9 cellular contexts compared by ENCODE assay signal in genomic region chr3:15205482-15205933, GRCh38. TPM values are rescaled to one million over a fixed set of nuclear protein-coding genes. Genes with fewer than 3 reads are reported as not detected.
DNase-seq lines count a peak whose midpoint lies in the region; ATAC-seq and TF ChIP-seq lines count a peak whose summit lies in the region.
"Had no signal": no experiment of that assay in that cellular context is flagged by ENCODE, and none has a peak within 500 bp of the region (broad histone marks: within the 10 kb centered on the region; RNA-seq: fewer than 3 reads in every experiment).

No MANE protein-coding gene starts in this region.

- H3K9me2 ChIP-seq in OCI-LY7 (ENCODE audit: insufficient read depth, low read length) = no peaks in the 10 kb centered on the region

- TF ChIP-seq CTCF in OCI-LY7 (conservative IDR thresholded peaks at IDR 0.05; ENCODE audit: low read length) (peak; percentile 59; the same call in 1 of the 2 replicates), endothelial cell (IDR thresholded peaks at IDR 0.05; ENCODE audit: unreplicated experiment) (no peak), osteoblast (IDR thresholded peaks at IDR 0.05; ENCODE audit: extremely low read depth, low read depth, low read length) (no peak)

- CTCF ChIA-PET in OCI-LY7 (lab: Charles Lee; ENCODE audit: unreplicated experiment) = interaction anchor here (0.7 to 2.6 kb wide), 4 partner anchors 9 to 915 kb away, joined by 3 to 11 read pairs (median 4); no protein-coding TSS in a partner anchor

- POLR2A ChIA-PET in OCI-LY7 (lab: Charles Lee) = interaction anchor here (0.6 to 5.7 kb wide), 17 partner anchors 9 to 592 kb away, joined by 3 to 41 read pairs (median 4); no protein-coding TSS in a partner anchor

- H4K20me1 ChIP-seq in OCI-LY7 (ENCODE audit: insufficient read depth, low read length) = no peaks in the 10 kb centered on the region
- H4K20me1 ChIP-seq in osteoblast (ENCODE audit: insufficient read depth, low read length) = peaks cover 22% of the 10 kb centered on the region

- H3K9me3 ChIP-seq in CD4-positive, CD25-positive, alpha-beta regulatory T cell (ENCODE audit: control insufficient read depth in 2 of 2, low read length in 2 of 2) = no peaks in the 10 kb centered on the region
- H3K9me3 ChIP-seq in OCI-LY7 (ENCODE audit: low read length) (no peaks in the 10 kb centered on the region), osteoblast (ENCODE audit: low read depth, low read length) (no peaks in the 10 kb centered on the region)

- DNase-seq in CD4-positive, CD25-positive, alpha-beta regulatory T cell = no peak
- DNase-seq in OCI-LY7 (ENCODE audit: low spot score) (no peak), endothelial cell (ENCODE audit: low spot score) (no peak), osteoblast (ENCODE audit: insufficient read length, low spot score, missing footprints) (no peak)
- DNase-seq in effector CD4-positive, alpha-beta T cell = no peak
- DNase-seq: NCI-H2171 had no signal

- H3K4me1 Mint-ChIP-seq in CD4-positive, CD25-positive, alpha-beta regulatory T cell = peaks cover 18 to 42% (median 25%) of the 10 kb centered on the region in 4 donors
- H3K4me1 Mint-ChIP-seq in endothelial cell (ENCODE audit: unreplicated experiment) = peaks cover 12% of the 10 kb centered on the region

- H3K36me3 ChIP-seq in CD4-positive, CD25-positive, alpha-beta regulatory T cell (ENCODE audit: control insufficient read depth, insufficient read depth, low read length) = no peaks in the 10 kb centered on the region
- H3K36me3 ChIP-seq in OCI-LY7 (ENCODE audit: insufficient read depth, low read length) (peaks cover 6% of the 10 kb centered on the region; the same call in 1 of the 2 replicates), osteoblast (ENCODE audit: insufficient read depth, low read length) (peaks cover 3% of the 10 kb centered on the region)

- no peaks in the 10 kb centered on the region for H3K36me3 Mint-ChIP-seq in CD4-positive, CD25-positive, alpha-beta regulatory T cell
- peaks cover 4% of the 10 kb centered on the region for H3K36me3 Mint-ChIP-seq in endothelial cell (ENCODE audit: low read depth, unreplicated experiment)

- H3K27ac Mint-ChIP-seq in CD4-positive, CD25-positive, alpha-beta regulatory T cell = peak overlapping the region; percentile 91 to 96 (median 93)
- H3K27ac Mint-ChIP-seq in endothelial cell (ENCODE audit: unreplicated experiment) = peak overlapping the region; percentile 80

- intact Hi-C loops in OCI-LY7 (cut with micrococcal nuclease; ENCODE audit: unreplicated experiment) = loop anchor here (5.0 to 10.0 kb wide), 2 partner anchors 652 to 1039 kb away; no protein-coding TSS in a partner anchor

- H2AFZ ChIP-seq in OCI-LY7 (ENCODE audit: low read length) = peak overlapping the region; percentile 91
- H2AFZ ChIP-seq in osteoblast (ENCODE audit: low read length) = peak overlapping the region; percentile 79

- H3K4me2 ChIP-seq in OCI-LY7 (ENCODE audit: low read length) (peak overlapping the region; percentile 84), osteoblast (ENCODE audit: insufficient read depth, low read length) (peak overlapping the region; percentile 78)

- no peaks in the 10 kb centered on the region for H3K27me3 Mint-ChIP-seq in CD4-positive, CD25-positive, alpha-beta regulatory T cell
- peaks cover 4% of the 10 kb centered on the region for H3K27me3 Mint-ChIP-seq in endothelial cell (ENCODE audit: unreplicated experiment)

- H3K27me3 ChIP-seq in CD4-positive, CD25-positive, alpha-beta regulatory T cell (ENCODE audit: control insufficient read depth, insufficient read depth, low read length) = no peaks in the 10 kb centered on the region
- no peaks in the 10 kb centered on the region for H3K27me3 ChIP-seq in osteoblast (ENCODE audit: insufficient read depth, low read length)

- peak overlapping the region; percentile 87 for H3K4me3 ChIP-seq in CD4-positive, CD25-positive, alpha-beta regulatory T cell (ENCODE audit: low read depth, low read length)
- H3K4me3 ChIP-seq in OCI-LY7 (ENCODE audit: low read depth, low read length, poor library complexity, severe bottlenecking) (peak overlapping the region; percentile 74), osteoblast (ENCODE audit: insufficient read depth, low read length) (peak overlapping the region; percentile 93)

- ATAC-seq in CD4-positive, CD25-positive, alpha-beta regulatory T cell (ENCODE audit: low read depth in 2 of 2) = no peak
- ATAC-seq in HG03095 (IDR thresholded peaks at IDR 0.05; ENCODE audit: unreplicated experiment) (no peak), GM18868 (IDR thresholded peaks at IDR 0.05; ENCODE audit: unreplicated experiment) (no peak), HG03280 (IDR thresholded peaks at IDR 0.05; ENCODE audit: unreplicated experiment) (no peak)

- BruUV-seq in OCI-LY7 (replicated peaks; lab: Mats Ljungman, UMichigan) = TSS peak; percentile 85

- H3K9me3 Mint-ChIP-seq in CD4-positive, CD25-positive, alpha-beta regulatory T cell = no peaks in the 10 kb centered on the region
- no peaks in the 10 kb centered on the region for H3K9me3 Mint-ChIP-seq in endothelial cell (ENCODE audit: unreplicated experiment)

- H3K4me1 ChIP-seq in CD4-positive, CD25-positive, alpha-beta regulatory T cell (ENCODE audit: control insufficient read depth, insufficient read depth, low read length, poor library complexity, severe bottlenecking) = peaks cover 27% of the 10 kb centered on the region
- H3K4me1 ChIP-seq in OCI-LY7 (ENCODE audit: insufficient read depth, low read length, poor library complexity, severe bottlenecking) = peaks cover 30% of the 10 kb centered on the region
- peaks cover 17% of the 10 kb centered on the region for H3K4me1 ChIP-seq in osteoblast (ENCODE audit: insufficient read depth, low read length)

- H3K27ac ChIP-seq in CD4-positive, CD25-positive, alpha-beta regulatory T cell (ENCODE audit: insufficient read depth, low read length, poor library complexity, severe bottlenecking) = peak overlapping the region; percentile 90
- H3K27ac ChIP-seq in OCI-LY7 (ENCODE audit: low read depth, low read length, poor library complexity, severe bottlenecking) (peak overlapping the region; percentile 74), osteoblast (ENCODE audit: low read depth, low read length) (peak overlapping the region; percentile 73)

- peaks cover 37% of the 10 kb centered on the region for H3K79me2 ChIP-seq in OCI-LY7 (ENCODE audit: insufficient read depth, low read depth, low read length)
- H3K79me2 ChIP-seq in osteoblast (ENCODE audit: insufficient read depth, low read length) = peaks cover 44% of the 10 kb centered on the region

- H3K4me3 Mint-ChIP-seq in CD4-positive, CD25-positive, alpha-beta regulatory T cell = peak overlapping the region; percentile 86 to 99 (median 88)
- peak overlapping the region; percentile 92 for H3K4me3 Mint-ChIP-seq in endothelial cell (ENCODE audit: unreplicated experiment)

RNA-seq across cellular contexts. Expression of gene CAPN7, which starts 0.5 kb away (rescaled TPM):
- total RNA-seq in CD4-positive, CD25-positive, alpha-beta regulatory T cell = 62.3 TPM
- 10 to 100 TPM; 21.1 to 24.1 (median 21.7) TPM for polyA plus RNA-seq in CD4-positive, CD25-positive, alpha-beta regulatory T cell
- 20.5 and 33.4 TPM in 2 replicates for total RNA-seq in OCI-LY7 (2014; rRNA removed; shearing (Covaris generic))
- total RNA-seq in OCI-LY7 (2022) (41.5 and 44.9 TPM in 2 replicates), endothelial cell (ENCODE audit: unreplicated experiment) (25.9 TPM), osteoblast (45.2 and 65.4 TPM in 2 replicates)
